ENCODE assay signal across 16 cellular contexts in genomic region chr11:19728436-19728835, GRCh38. TPM values are rescaled to one million over a fixed set of nuclear protein-coding genes. Genes with fewer than 3 reads are reported as not detected.
DNase-seq lines count a peak whose midpoint lies in the region; ATAC-seq and TF ChIP-seq lines count a peak whose summit lies in the region.
"Had no signal": no experiment of that assay in that cellular context is flagged by ENCODE, and none has a peak within 500 bp of the region (broad histone marks: within the 10 kb centered on the region; RNA-seq: fewer than 3 reads in every experiment).

No MANE protein-coding gene starts in this region.

- H2AK5ac ChIP-seq in mesenchymal stem cell (ENCODE audit: low read length, severe bottlenecking), result no peak overlapping the region

- WGBS in esophagus muscularis mucosa, result 63% methylated on average over 4 of the region's 4 CpGs
- WGBS in mesenchymal stem cell, result 95% methylated on average over 4 of the region's 4 CpGs

- H3K9me3 ChIP-seq in MG63 (no peaks in the 10 kb centered on the region), esophagus muscularis mucosa (no peaks in the 10 kb centered on the region), mesenchymal stem cell (ENCODE audit: control insufficient read depth, low read length) (no peaks in the 10 kb centered on the region)
- H3K9me3 ChIP-seq: right lobe of liver, SJSA1, upper lobe of left lung had no signal

- no peak overlapping the region for H3K9ac ChIP-seq in mesenchymal stem cell (ENCODE audit: low read length)
- H3K9ac ChIP-seq: neural progenitor cell had no signal

- no peak for TF ChIP-seq EP300 in esophagus muscularis mucosa (IDR thresholded peaks at IDR 0.05)

- DNase-seq in AG09309 (ENCODE audit: low read depth), result peak; percentile 41
- peak; percentile 28 for DNase-seq in MG63
- no peak for DNase-seq in esophagus muscularis mucosa (ENCODE audit: extremely low spot score)
- peak; percentile 45 for DNase-seq in mesenchymal stem cell
- DNase-seq in NCI-H2171 (lab: John Stamatoyannopoulos, UW), result no peak
- no peak for DNase-seq in activated CD8-positive, alpha-beta memory T cell treated with anti-CD3 and anti-CD28 coated beads, Interleukin-2, amount 50 U/mL, for 48 hours
- no peak for DNase-seq in NOMO-1 treated with dmso at 0.1 percent for 144 hours (lab: John Stamatoyannopoulos, UW; ENCODE audit: unreplicated experiment)
- DNase-seq: DMS153; immature natural killer cell; right lobe of liver; stimulated activated CD4-positive, alpha-beta T cell treated with anti-CD3 and anti-CD28 coated beads, Interleukin-4, amount 100 ng/mL, for 4 hours; upper lobe of left lung had no signal

- no peak overlapping the region for H3K18ac ChIP-seq in mesenchymal stem cell (ENCODE audit: low read depth in 1 of 2, low read length in 2 of 2)

- no peak overlapping the region for H2BK5ac ChIP-seq in mesenchymal stem cell (ENCODE audit: low read depth, low read length, poor library complexity, severe bottlenecking)

- H3K79me1 ChIP-seq in mesenchymal stem cell (replicated peaks; ENCODE audit: low read length, poor library complexity, severe bottlenecking), result peaks cover 37% of the 10 kb centered on the region

- no peak overlapping the region for H3K4ac ChIP-seq in mesenchymal stem cell (ENCODE audit: low read depth in 1 of 2, low read length in 2 of 2)

- H3K4me1 ChIP-seq in esophagus muscularis mucosa (peaks cover 47 to 96% (median 94%) of the 10 kb centered on the region in 4 donors), mesenchymal stem cell (ENCODE audit: control insufficient read depth, insufficient read depth, low read depth, low read length) (peaks cover 16% of the 10 kb centered on the region)

- intact Hi-C loops in esophagus muscularis mucosa (cut with DNase I), result no loop called here

- TF ChIP-seq CTCF in AG09309 (IDR thresholded peaks at IDR 0.05; ENCODE audit: control insufficient read depth, insufficient read depth, low read depth, low read length, missing control alignments) (no peak), esophagus muscularis mucosa (IDR thresholded peaks at IDR 0.05) (no peak)

- H3K23ac ChIP-seq in mesenchymal stem cell (ENCODE audit: low read length in 2 of 2), result no peak overlapping the region

- TF ChIP-seq POLR2A in esophagus muscularis mucosa (IDR thresholded peaks at IDR 0.05; ENCODE audit: low read depth), result no peak

- no peak overlapping the region for H2BK12ac ChIP-seq in mesenchymal stem cell (ENCODE audit: low read length in 2 of 2)

- no peak overlapping the region for H2BK15ac ChIP-seq in mesenchymal stem cell (ENCODE audit: low read depth, poor library complexity, severe bottlenecking)

- ATAC-seq in GM18858 (IDR thresholded peaks at IDR 0.05; ENCODE audit: unreplicated experiment), result no peak
- ATAC-seq: GM23338 had no signal

- no peak overlapping the region for H2BK120ac ChIP-seq in mesenchymal stem cell (ENCODE audit: low read depth, low read length)

- no peaks in the 10 kb centered on the region for H3K27me3 ChIP-seq in MG63
- H3K27me3 ChIP-seq in esophagus muscularis mucosa, result no peaks in the 10 kb centered on the region
- no peaks in the 10 kb centered on the region for H3K27me3 ChIP-seq in mesenchymal stem cell (ENCODE audit: control insufficient read depth in 1 of 2, insufficient read depth in 1 of 2, low read length in 2 of 2)
- H3K27me3 ChIP-seq: neural progenitor cell, right lobe of liver, SJSA1, upper lobe of left lung had no signal

- H4K91ac ChIP-seq in mesenchymal stem cell (ENCODE audit: low read length), result peak overlapping the region; percentile 66

- H3K36me3 ChIP-seq in MG63 (peaks cover 78% of the 10 kb centered on the region), esophagus muscularis mucosa (peaks cover 0 to 5% (median 0%) of the 10 kb centered on the region in 4 donors), mesenchymal stem cell (ENCODE audit: control insufficient read depth in 1 of 2, insufficient read depth in 2 of 2, low read depth in 1 of 2, low read length in 2 of 2) (peaks cover 4 to 49% of the 10 kb centered on the region in 2 experiments)
- H3K36me3 ChIP-seq: neural progenitor cell, right lobe of liver, upper lobe of left lung had no signal

- no peak overlapping the region for H4K8ac ChIP-seq in mesenchymal stem cell (ENCODE audit: low read length)

- no peak overlapping the region for H3K4me2 ChIP-seq in mesenchymal stem cell (ENCODE audit: low read length, poor library complexity, severe bottlenecking)
- H3K4me2 ChIP-seq: GM23338, neural progenitor cell had no signal

- peak overlapping the region; percentile 77 to 80 (median 78) for H3K27ac ChIP-seq in esophagus muscularis mucosa (replicated peaks in 1 of 4)
- H3K27ac ChIP-seq in mesenchymal stem cell (ENCODE audit: low read length, poor library complexity, severe bottlenecking), result no peak overlapping the region
- H3K27ac ChIP-seq: neural progenitor cell, right lobe of liver, SJSA1, upper lobe of left lung had no signal

- no peak overlapping the region for H2AFZ ChIP-seq in mesenchymal stem cell (ENCODE audit: low read depth, low read length)
- H2AFZ ChIP-seq: GM23338, neural progenitor cell had no signal

- H3K4me3 ChIP-seq in AG09309 (ENCODE audit: control insufficient read depth, low read depth, low read length) (no peak overlapping the region), MG63 (no peak overlapping the region), esophagus muscularis mucosa (no peak overlapping the region), mesenchymal stem cell (ENCODE audit: insufficient read depth in 1 of 2, low read depth in 1 of 2, low read length in 2 of 2) (no peak overlapping the region)
- H3K4me3 ChIP-seq: GM23338, neural progenitor cell, right lobe of liver, SJSA1, upper lobe of left lung had no signal

- H3K14ac ChIP-seq in mesenchymal stem cell (ENCODE audit: low read length in 2 of 2), result no peak overlapping the region

RNA-seq across cellular contexts. Expression of gene NAV2, which starts 15.8 kb away (rescaled TPM):
- total RNA-seq in MG63 (2014; rRNA removed; shearing (Covaris generic); ENCODE audit: low replicate concordance), result 3.7 and 5.0 TPM in 2 replicates
- total RNA-seq in esophagus muscularis mucosa, result 10 to 100 TPM; 21.9 to 57.0 (median 37.5) TPM
- 3.2 TPM for polyA plus RNA-seq in mesenchymal stem cell (2013, experiment 1 of 2)
- polyA plus RNA-seq in mesenchymal stem cell (2013, experiment 2 of 2), result 3.0 TPM

Comparison
In these comparisons a context has a peak if more than half of its experiments do, and no peak if none do; other contexts are left out.
1. DNase-seq: peak in AG09309 (single experiment), MG63 (single experiment) and mesenchymal stem cell (single experiment); none in esophagus muscularis mucosa (single experiment), NCI-H2171 (single experiment), activated CD8-positive, alpha-beta memory T cell treated with anti-CD3 and anti-CD28 coated beads, Interleukin-2, amount 50 U/mL, for 48 hours (single experiment) and NOMO-1 treated with dmso at 0.1 percent for 144 hours (single experiment).